Comparison of ENCODE assay signal across 31 cellular contexts in genomic region chr11:97833412-97833811, GRCh38.
DNase-seq lines count a peak whose midpoint lies in the region; ATAC-seq, FAIRE-seq and TF ChIP-seq lines count a peak whose summit lies in the region.
"Had no signal": no experiment of that assay in that cellular context is flagged by ENCODE, and none has a peak within 500 bp of the region (broad histone marks: within the 10 kb centered on the region; RNA-seq: fewer than 3 reads in every experiment).

No MANE protein-coding gene starts in this region.

- no peak for ATAC-seq in HepG2
- no peak for ATAC-seq in right lobe of liver
- ATAC-seq in K562 = no peak
- ATAC-seq: A549; CD8-positive, alpha-beta T cell had no signal

- WGBS in HepG2 (ENCODE audit: low lambda C conversion rate) = 0% methylated on average over 2 of the region's 2 CpGs
- WGBS in right lobe of liver (ENCODE audit: insufficient coverage, low coverage, low lambda C conversion rate, missing lambda C conversion rate) = no CpG with 5 or more reads among the region's 2 CpGs
- WGBS in K562 (ENCODE audit: insufficient coverage, low coverage, missing lambda C conversion rate) = 35% methylated on average over 2 of the region's 2 CpGs

- no peak for TF ChIP-seq EP300 in HepG2 (IDR thresholded peaks at IDR 0.05; ENCODE audit: low read depth in 2 of 2, low read length in 2 of 2)
- TF ChIP-seq EP300 in HepG2 (CRISPR knock-in tag; IDR thresholded peaks at IDR 0.05; ENCODE audit: borderline replicate concordance) = no peak
- TF ChIP-seq EP300 in K562 (IDR thresholded peaks at IDR 0.05; ENCODE audit: low read length) = no peak

- no peak overlapping the region for H3K9ac ChIP-seq in HepG2 (ENCODE audit: insufficient read depth, low read depth, low read length)
- no peak overlapping the region for H3K9ac ChIP-seq in K562 (ENCODE audit: insufficient read depth in 1 of 2, low read depth in 2 of 2, low read length in 2 of 2)
- H3K9ac ChIP-seq: BLaER1; BLaER1 treated with 17β-estradiol and CSF1 and Interleukin-3, amounts not matched to agents 10 nM and 100 nM had no signal

- H3K36me3 ChIP-seq in HepG2 (replicated peaks in 1 of 2; ENCODE audit: control insufficient read depth in 1 of 2, insufficient read depth in 2 of 2, low read length in 2 of 2) (no peaks in the 10 kb centered on the region), right lobe of liver (no peaks in the 10 kb centered on the region), K562 (ENCODE audit: control insufficient read depth, insufficient read depth, low read length) (no peaks in the 10 kb centered on the region), WERI-Rb-1 (no peaks in the 10 kb centered on the region)
- H3K36me3 ChIP-seq: BE2C; BLaER1; BLaER1 treated with 17β-estradiol and CSF1 and Interleukin-3, amounts not matched to agents 10 nM and 100 nM had no signal

- no peaks in the 10 kb centered on the region for H3K79me2 ChIP-seq in HepG2 (ENCODE audit: insufficient read depth, low read length)
- H3K79me2 ChIP-seq in K562 (ENCODE audit: control insufficient read depth, insufficient read depth, low read length) = no peaks in the 10 kb centered on the region

- H3K27ac ChIP-seq in HepG2 (ENCODE audit: extremely low read length, insufficient read depth, low read length) (no peak overlapping the region), right lobe of liver (no peak overlapping the region), K562 (ENCODE audit: extremely low read depth, low read depth, low read length) (no peak overlapping the region), WERI-Rb-1 (no peak overlapping the region)
- H3K27ac ChIP-seq: 22Rv1; A549; BLaER1; BLaER1 treated with 17β-estradiol and CSF1 and Interleukin-3, amounts not matched to agents 10 nM and 100 nM; C4-2B had no signal

- DNase-seq in HepG2 (ENCODE audit: low spot score) (no peak), right lobe of liver (no peak), K562 (ENCODE audit: extremely low read depth in 1 of 4, low spot score in 3 of 4) (no peak), WERI-Rb-1 (no peak)
- DNase-seq: 8988T; ACHN; AML-193; BE2C; C1 segment of cervical spinal cord; Caco-2; Calu3; CD4-positive, alpha-beta memory T cell; CD4-positive, alpha-beta T cell; CD4-positive, CD25-positive, alpha-beta regulatory T cell; CD8-positive, alpha-beta memory T cell; CD8-positive, alpha-beta T cell; COR-L47; DMS 273 treated with DMSO at 0.1 percent for 48 hours; DMS153; DMS53; DMS79; DMS79 treated with DMSO at 0.1 percent for 48 hours; DND-41; EL had no signal

- CTCF ChIA-PET in HepG2 (lab: Yijun Ruan, JAX; ENCODE audit: low intra/inter-chr PET ratio, low total read pairs) = no interaction called here
- CTCF ChIA-PET in K562 (lab: Yijun Ruan, JAX; ENCODE audit: low intra/inter-chr PET ratio) = no interaction called here

- TF ChIP-seq CTCF in HepG2 (CRISPR knock-in tag; IDR thresholded peaks at IDR 0.05) (no peak), right lobe of liver (IDR thresholded peaks at IDR 0.05) (no peak), K562 (IDR thresholded peaks at IDR 0.05 in 2 of 3, conservative IDR thresholded peaks at IDR 0.05 in 1 of 3; ENCODE audit: insufficient read depth in 2 of 3, low read depth in 1 of 3, low read length in 3 of 3) (no peak), WERI-Rb-1 (IDR thresholded peaks at IDR 0.05; ENCODE audit: low read depth, low read length) (no peak)

- intact Hi-C loops in HepG2 (cut with micrococcal nuclease; ENCODE audit: unreplicated experiment) (no loop called here), right lobe of liver (cut with DNase I) (no loop called here), K562 (cut with micrococcal nuclease) (no loop called here)

- H4K20me1 ChIP-seq in HepG2 (ENCODE audit: insufficient read depth, low read length) = no peaks in the 10 kb centered on the region
- H4K20me1 ChIP-seq in K562 (replicated peaks; ENCODE audit: control insufficient read depth, insufficient read depth, low read length) = no peaks in the 10 kb centered on the region
- H4K20me1 ChIP-seq: BLaER1; BLaER1 treated with 17β-estradiol and CSF1 and Interleukin-3, amounts not matched to agents 10 nM and 100 nM had no signal

- POLR2A ChIA-PET in HepG2 (lab: Yijun Ruan, JAX) = no interaction called here
- POLR2A ChIA-PET in K562 (lab: Yijun Ruan, JAX) = no interaction called here

- TF ChIP-seq POLR2A in HepG2 (IDR thresholded peaks at IDR 0.05; ENCODE audit: insufficient read depth in 1 of 2, low read depth in 2 of 2, low read length in 2 of 2) = no peak
- no peak for TF ChIP-seq POLR2A in right lobe of liver (IDR thresholded peaks at IDR 0.05)
- TF ChIP-seq POLR2A in K562 (conservative IDR thresholded peaks at IDR 0.05) = no peak

- no TSS peak for BruUV-seq in HepG2 (replicated peaks; lab: Mats Ljungman, UMichigan)
- no TSS peak for BruUV-seq in K562 (replicated peaks; lab: Mats Ljungman, UMichigan)

- H3K4me2 ChIP-seq in HepG2 (ENCODE audit: low read depth, low read length) (no peak overlapping the region), K562 (ENCODE audit: insufficient read depth, low read length) (no peak overlapping the region)
- H3K4me2 ChIP-seq: A549; BLaER1; BLaER1 treated with 17β-estradiol and CSF1 and Interleukin-3, amounts not matched to agents 10 nM and 100 nM had no signal

- TF ChIP-seq RAD21 in HepG2 (CRISPR knock-in tag; IDR thresholded peaks at IDR 0.05) = no peak
- TF ChIP-seq RAD21 in K562 (CRISPR knock-in tag; conservative IDR thresholded peaks at IDR 0.05 in 1 of 2, IDR thresholded peaks at IDR 0.05 in 1 of 2) = no peak

- H3K9me3 ChIP-seq in HepG2 (ENCODE audit: low read length) = no peaks in the 10 kb centered on the region; the same call in 1 of the 2 replicates
- no peaks in the 10 kb centered on the region for H3K9me3 ChIP-seq in right lobe of liver
- no peaks in the 10 kb centered on the region for H3K9me3 ChIP-seq in K562 (replicated peaks; ENCODE audit: control insufficient read depth, insufficient read depth, low read depth, low read length)
- no peaks in the 10 kb centered on the region for H3K9me3 ChIP-seq in WERI-Rb-1 (ENCODE audit: severe bottlenecking)
- H3K9me3 ChIP-seq: A549; BE2C; BLaER1; BLaER1 treated with 17β-estradiol and CSF1 and Interleukin-3, amounts not matched to agents 10 nM and 100 nM; Caco-2 had no signal

- FAIRE-seq in HepG2 (lab: Jason Lieb, UNC) = no peak
- no peak for FAIRE-seq in K562 (lab: Jason Lieb, UNC)
- FAIRE-seq: A204.1, A549, D721Med had no signal

- H3K9me1 ChIP-seq in K562 (ENCODE audit: control insufficient read depth, insufficient read depth, low read length) = no peaks in the 10 kb centered on the region

- no peaks in the 10 kb centered on the region for H3K27me3 ChIP-seq in HepG2 (ENCODE audit: control insufficient read depth in 1 of 2, insufficient read depth in 2 of 2, low read length in 2 of 2)
- no peaks in the 10 kb centered on the region for H3K27me3 ChIP-seq in right lobe of liver
- no peaks in the 10 kb centered on the region for H3K27me3 ChIP-seq in K562 (ENCODE audit: control insufficient read depth in 2 of 2, insufficient read depth in 2 of 2, low read length in 2 of 2)
- no peaks in the 10 kb centered on the region for H3K27me3 ChIP-seq in WERI-Rb-1 (ENCODE audit: insufficient read depth, low read depth, severe bottlenecking)
- H3K27me3 ChIP-seq: BE2C; BLaER1; BLaER1 treated with 17β-estradiol and CSF1 and Interleukin-3, amounts not matched to agents 10 nM and 100 nM had no signal

- in situ Hi-C loops in HepG2 (cut with HindIII; ENCODE audit: extremely low pct_ligation_motif_present, low pct_unique_long_range_greater_than_20kb) = no loop called here
- in situ Hi-C loops in K562 (cut with MboI) = no loop called here

- H2AFZ ChIP-seq in HepG2 (ENCODE audit: low read length) = no peak overlapping the region
- H2AFZ ChIP-seq in K562 (ENCODE audit: low read depth, low read length) = no peak overlapping the region

- no peak overlapping the region for H3K4me3 ChIP-seq in HepG2 (replicated peaks in 1 of 3; ENCODE audit: insufficient read depth in 1 of 3, low read depth in 2 of 3, low read length in 3 of 3)
- no peak overlapping the region for H3K4me3 ChIP-seq in right lobe of liver
- H3K4me3 ChIP-seq in K562 = no peak overlapping the region
- no peak overlapping the region for H3K4me3 ChIP-seq in WERI-Rb-1 (ENCODE audit: low read depth, low read length)
- H3K4me3 ChIP-seq: A549; BLaER1; BLaER1 treated with 17β-estradiol and CSF1 and Interleukin-3, amounts not matched to agents 10 nM and 100 nM had no signal

- no peaks in the 10 kb centered on the region for H3K4me1 ChIP-seq in HepG2 (ENCODE audit: insufficient read depth, low read length)
- no peaks in the 10 kb centered on the region for H3K4me1 ChIP-seq in right lobe of liver
- H3K4me1 ChIP-seq in K562 (replicated peaks in 1 of 2; ENCODE audit: control insufficient read depth in 2 of 2, insufficient read depth in 2 of 2, low read length in 2 of 2) = no peaks in the 10 kb centered on the region
- H3K4me1 ChIP-seq: A549; BE2C; BLaER1; BLaER1 treated with 17β-estradiol and CSF1 and Interleukin-3, amounts not matched to agents 10 nM and 100 nM; Caco-2 had no signal

TF ChIP-seq in HepG2, 621 proteins besides CTCF, POLR2A, EP300 and RAD21:
- no peak for TF ChIP-seq CEBPG (CRISPR knock-in tag; IDR thresholded peaks at IDR 0.05)
- TF ChIP-seq HNRNPK (IDR thresholded peaks at IDR 0.05; ENCODE audit: low read depth, low read length, poor library complexity, severe bottlenecking) = peak; percentile 71

TF ChIP-seq in K562, 482 proteins besides CTCF, POLR2A, EP300 and RAD21:
- TF ChIP-seq PCBP2 (IDR thresholded peaks at IDR 0.05; ENCODE audit: low read depth, low read length, poor library complexity, severe bottlenecking) (peak; percentile 80), ZNF57 (CRISPR knock-in tag; IDR thresholded peaks at IDR 0.05) (no peak), RHOXF2B (CRISPR knock-in tag; conservative IDR thresholded peaks at IDR 0.05) (no peak), PCBP1 (IDR thresholded peaks at IDR 0.05; ENCODE audit: low read depth, low read length, poor library complexity, severe bottlenecking) (peak; percentile 43)
TF ChIP-seq in K562: peak in this region for 2.

Comparison
In these comparisons a context has a peak if more than half of its experiments do, and no peak if none do; other contexts are left out.
1. Of the 241 proteins assayed by ChIP-seq in both HepG2 and K562: peak only in HepG2: HNRNPK; only in K562: PCBP1 and PCBP2; in both: none; in neither: 238.